Comparison of ENCODE assay signal across 18 cellular contexts in genomic region chr2:237593596-237594310, GRCh38. TPM values are rescaled to one million over a fixed set of nuclear protein-coding genes. Genes with fewer than 3 reads are reported as not detected.
A peak's percentile ranks its signal among the peaks of the same experiment; 100 is the strongest.
DNase-seq lines count a peak whose midpoint lies in the region; ATAC-seq and TF ChIP-seq lines count a peak whose summit lies in the region.
"Had no signal": no experiment of that assay in that cellular context is flagged by ENCODE, and none has a peak within 500 bp of the region (broad histone marks: within the 10 kb centered on the region; RNA-seq: fewer than 3 reads in every experiment).

No MANE protein-coding gene starts in this region.

- no peak overlapping the region for H2AFZ ChIP-seq in mammary epithelial cell (ENCODE audit: low read depth, low read length)

- no peak overlapping the region for H3K4me3 ChIP-seq in HUES64 (ENCODE audit: low read length)
- H3K4me3 ChIP-seq in NT2/D1 (ENCODE audit: insufficient read length, low read depth), result no peak overlapping the region
- H3K4me3 ChIP-seq in mammary epithelial cell (replicated peaks in 1 of 3; ENCODE audit: insufficient read depth in 1 of 3, low read depth in 2 of 3, low read length in 3 of 3), result no peak overlapping the region

- H3K4me3 Mint-ChIP-seq in stimulated activated memory B cell treated with anti-CD40 and anti-IgM and Interleukin-4, amounts not matched to agents 10 μg/mL and 1 μg/mL and 100 μg/mL, for 72 hours, result no peak overlapping the region
- H3K4me3 Mint-ChIP-seq: stimulated activated naive CD8-positive, alpha-beta T cell treated with anti-CD3 and anti-CD28 coated beads, Interleukin-15, Interleukin-2, amounts not matched to agents 100 ng/mL and 50 ng/mL, for 24 hours had no signal

- H3K36me3 ChIP-seq in HUES64 (ENCODE audit: insufficient read depth, low read length), result no peaks in the 10 kb centered on the region
- H3K36me3 ChIP-seq in NT2/D1 (ENCODE audit: insufficient read depth, insufficient read length, low read length), result no peaks in the 10 kb centered on the region
- no peaks in the 10 kb centered on the region for H3K36me3 ChIP-seq in mammary epithelial cell (ENCODE audit: insufficient read depth, low read length)

- peaks cover 16% of the 10 kb centered on the region for H3K27me3 Mint-ChIP-seq in stimulated activated memory B cell treated with anti-CD40 and anti-IgM and Interleukin-4, amounts not matched to agents 10 μg/mL and 1 μg/mL and 100 μg/mL, for 72 hours

- dilution Hi-C loops in mammary epithelial cell (cut with HindIII; ENCODE audit: low sequenced_read_pairs), result no loop called here

- in situ Hi-C loops in mammary epithelial cell (cut with MboI; ENCODE audit: low sequenced_read_pairs in 2 of 2), result loop anchor here in 1 of 2 donors (25.0 kb wide), 1 partner anchor 144 kb away; no protein-coding TSS in a partner anchor

- no peaks in the 10 kb centered on the region for H3K36me3 Mint-ChIP-seq in stimulated activated memory B cell treated with anti-CD40 and anti-IgM and Interleukin-4, amounts not matched to agents 10 μg/mL and 1 μg/mL and 100 μg/mL, for 72 hours
- H3K36me3 Mint-ChIP-seq: brain; CD4-positive, alpha-beta memory T cell had no signal

- H3K79me2 ChIP-seq in mammary epithelial cell (ENCODE audit: insufficient read depth, low read length), result peaks cover 6% of the 10 kb centered on the region

- H3K4me2 ChIP-seq in mammary epithelial cell (ENCODE audit: insufficient read depth, low read depth, low read length), result no peak overlapping the region
- H3K4me2 ChIP-seq: KMS-11 had no signal

- intact Hi-C loops in mammary epithelial cell (cut with micrococcal nuclease), result no loop called here

- peaks cover 24% of the 10 kb centered on the region for H3K4me1 Mint-ChIP-seq in stimulated activated memory B cell treated with anti-CD40 and anti-IgM and Interleukin-4, amounts not matched to agents 10 μg/mL and 1 μg/mL and 100 μg/mL, for 72 hours

- H3K27ac ChIP-seq in HUES64 (ENCODE audit: low read depth, low read length) (peak overlapping the region; percentile 63; the same call in 1 of the 2 replicates), mammary epithelial cell (ENCODE audit: insufficient read depth, low read depth, low read length) (no peak overlapping the region)
- H3K27ac ChIP-seq: KMS-11 had no signal

- H4K20me1 ChIP-seq in mammary epithelial cell (ENCODE audit: insufficient read depth, low read length), result no peaks in the 10 kb centered on the region

- TF ChIP-seq CTCF in mammary epithelial cell (conservative IDR thresholded peaks at IDR 0.05 in 1 of 2, IDR thresholded peaks at IDR 0.05 in 1 of 2; ENCODE audit: extremely low read depth in 1 of 2, insufficient read depth in 1 of 2, low read depth in 1 of 2, low read length in 2 of 2), result no peak

- H3K9me3 Mint-ChIP-seq in stimulated activated memory B cell treated with anti-CD40 and anti-IgM and Interleukin-4, amounts not matched to agents 10 μg/mL and 1 μg/mL and 100 μg/mL, for 72 hours, result no peaks in the 10 kb centered on the region
- H3K9me3 Mint-ChIP-seq: CD4-positive, alpha-beta memory T cell; stimulated activated naive CD8-positive, alpha-beta T cell treated with anti-CD3 and anti-CD28 coated beads, Interleukin-15, Interleukin-2, amounts not matched to agents 100 ng/mL and 50 ng/mL, for 24 hours had no signal

- DNase-seq in NT2/D1 (ENCODE audit: low read depth, low spot score), result no peak
- peak; percentile 73 for DNase-seq in left kidney (ENCODE audit: low read depth, low spot score)
- no peak for DNase-seq in anterior cingulate cortex (lab: John Stamatoyannopoulos, UW)
- no peak for DNase-seq in hippocampal formation (lab: John Stamatoyannopoulos, UW)
- DNase-seq in mammary epithelial cell, result no peak
- DNase-seq in germinal center (ENCODE audit: low spot score), result no peak
- DNase-seq: activated naive CD4-positive, alpha-beta T cell; CD4-positive, alpha-beta memory T cell; effector memory CD4-positive, alpha-beta T cell; NCI-H748 treated with DMSO at 0.1 percent for 48 hours; RPMI8226 had no signal

- CTCF ChIA-PET in mammary epithelial cell (lab: Charles Lee; ENCODE audit: low non-redundant PET), result no interaction called here

- no TSS peak for BruUV-seq in mammary epithelial cell (replicated peaks; lab: Mats Ljungman, UMichigan)

- H3K9ac ChIP-seq in HUES64 (ENCODE audit: low read depth, low read length) (peak overlapping the region; percentile 5; the same call in 1 of the 2 replicates), NT2/D1 (ENCODE audit: insufficient read length, low read depth) (peak overlapping the region; percentile 42), mammary epithelial cell (ENCODE audit: insufficient read depth, low read length) (no peak overlapping the region)
- H3K9ac ChIP-seq: KMS-11 had no signal

- H3K9me3 ChIP-seq in HUES64 (ENCODE audit: insufficient read depth, low read depth, low read length), result no peaks in the 10 kb centered on the region
- no peaks in the 10 kb centered on the region for H3K9me3 ChIP-seq in NT2/D1 (ENCODE audit: insufficient read depth, low read length)
- no peaks in the 10 kb centered on the region for H3K9me3 ChIP-seq in mammary epithelial cell (replicated peaks; ENCODE audit: insufficient read depth, low read length)

- 0 out of 2 replicates have a peak, but pooled peaks cover 3% of the 10 kb centered on the region for H3K27me3 ChIP-seq in HUES64 (ENCODE audit: insufficient read depth, low read length)
- H3K27me3 ChIP-seq in NT2/D1 (ENCODE audit: insufficient read depth, insufficient read length), result no peaks in the 10 kb centered on the region
- no peaks in the 10 kb centered on the region for H3K27me3 ChIP-seq in mammary epithelial cell (ENCODE audit: insufficient read depth, low read length)

- H3K4me1 ChIP-seq in HUES64 (ENCODE audit: insufficient read depth, low read length) (peaks cover 33% of the 10 kb centered on the region), NT2/D1 (ENCODE audit: insufficient read depth, insufficient read length) (peaks cover 44% of the 10 kb centered on the region), mammary epithelial cell (ENCODE audit: insufficient read depth, low read length) (peaks cover 23% of the 10 kb centered on the region)

- WGBS in HUES64, result 76% methylated on average over 16 of the region's 16 CpGs
- 93% methylated on average over 14 of the region's 16 CpGs for WGBS in mammary epithelial cell (ENCODE audit: low coverage, missing lambda C conversion rate)

- H3K27ac Mint-ChIP-seq in stimulated activated memory B cell treated with anti-CD40 and anti-IgM and Interleukin-4, amounts not matched to agents 10 μg/mL and 1 μg/mL and 100 μg/mL, for 72 hours, result no peak overlapping the region
- H3K27ac Mint-ChIP-seq: stimulated activated naive CD8-positive, alpha-beta T cell treated with anti-CD3 and anti-CD28 coated beads, Interleukin-15, Interleukin-2, amounts not matched to agents 100 ng/mL and 50 ng/mL, for 24 hours had no signal

- peak; percentile 5 for ATAC-seq in stimulated activated memory B cell treated with anti-CD40 and anti-IgM and Interleukin-4, amounts not matched to agents 10 μg/mL and 1 μg/mL and 100 μg/mL, for 72 hours

RNA-seq across cellular contexts. Expression of gene RAB17, which starts 3.2 kb away (rescaled TPM):
- 8.4 TPM for polyA plus RNA-seq in HUES64 (2013, experiment 1 of 2)
- polyA plus RNA-seq in HUES64 (2013, experiment 2 of 2), result 14.5 TPM
- total RNA-seq in mammary epithelial cell, result 1 to 10 TPM; 7.2 to 8.9 TPM
- 12.8 TPM for polyA plus RNA-seq in mammary epithelial cell
- polyA minus RNA-seq in mammary epithelial cell, result 20.4 TPM
- total RNA-seq: CD4-positive, alpha-beta memory T cell had no signal
- polyA plus RNA-seq: CD4-positive, alpha-beta memory T cell had no signal

RNA-seq across cellular contexts. Expression of gene PRLH, which starts 27.4 kb away (rescaled TPM):
- not detected for polyA plus RNA-seq in HUES64 (2013, experiment 1 of 2)
- not detected for polyA plus RNA-seq in HUES64 (2013, experiment 2 of 2)
- not detected for total RNA-seq in mammary epithelial cell
- polyA plus RNA-seq in mammary epithelial cell, result not detected
- not detected for polyA minus RNA-seq in mammary epithelial cell
- total RNA-seq: CD4-positive, alpha-beta memory T cell; mononuclear cell; omental fat pad had no signal
- polyA plus RNA-seq: CD4-positive, alpha-beta memory T cell had no signal

RNA-seq across cellular contexts. Expression of gene LRRFIP1, which starts 33.6 kb away (rescaled TPM):
- polyA plus RNA-seq in HUES64 (2013, experiment 1 of 2), result 45.2 TPM
- polyA plus RNA-seq in HUES64 (2013, experiment 2 of 2), result 53.3 TPM
- total RNA-seq in mammary epithelial cell, result 100 to 1,000 TPM in 1 of 2 donors, 10 to 100 TPM in 1; 69.8 to 188 TPM
- polyA plus RNA-seq in mammary epithelial cell, result 71.9 TPM
- 58.4 TPM for polyA minus RNA-seq in mammary epithelial cell
